Comparison of ENCODE assay signal across 14 cellular contexts in the genomic region with DNA sequence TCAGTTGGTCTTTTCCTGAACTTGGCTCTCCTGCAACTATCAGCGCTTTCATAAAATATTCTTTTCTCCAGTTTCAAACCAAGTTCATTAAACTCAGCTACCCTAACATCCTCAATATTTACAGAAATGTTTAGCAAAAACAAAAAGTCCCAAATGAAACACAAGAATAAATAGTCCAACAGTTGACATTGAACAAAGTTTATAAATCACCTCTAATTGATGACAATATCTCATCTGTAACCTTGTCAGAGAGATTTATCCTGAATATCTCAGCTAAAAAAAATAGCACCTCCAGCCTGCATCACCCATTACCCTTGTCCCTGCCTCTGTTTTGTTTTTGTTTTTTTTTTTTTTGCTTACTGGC.
"Had no signal": no experiment of that assay in that cellular context is flagged by ENCODE, and none has a peak within 500 bp of the region (broad histone marks: within the 10 kb centered on the region; RNA-seq: fewer than 3 reads in every experiment).

No MANE protein-coding gene starts in this region.

- H3K4me1 ChIP-seq: esophagus muscularis mucosa, vagina had no signal

- ATAC-seq: stimulated activated effector memory CD8-positive, alpha-beta T cell treated with anti-CD3 and anti-CD28 coated beads, Interleukin-12 subunit alpha, Interleukin-12 subunit beta, amount 100 ng/mL, for 72 hours; T-cell had no signal

- DNase-seq: activated CD4-positive, alpha-beta memory T cell treated with anti-CD3 and anti-CD28 coated beads, Interleukin-2, amount 10 ng/mL, durations not matched to agents 7 days and 5 days; activated CD4-positive, alpha-beta T cell treated with anti-CD3 and anti-CD28 coated beads for 1 hour; activated naive CD4-positive, alpha-beta T cell treated with anti-CD3 and anti-CD28 coated beads, Interleukin-2, amount 50 U/mL, for 16 hours; amygdala; kidney; left ventricle myocardium superior; posterior cingulate gyrus; small intestine; T-cell; T1000; tibial artery had no signal

- H3K36me3 ChIP-seq: esophagus muscularis mucosa, tibial artery, vagina had no signal

- H3K4me3 ChIP-seq: esophagus muscularis mucosa, tibial artery, vagina had no signal

- H3K27me3 ChIP-seq: esophagus muscularis mucosa, tibial artery, vagina had no signal

- H3K27ac ChIP-seq: esophagus muscularis mucosa, tibial artery, vagina had no signal

- H3K9me3 ChIP-seq: esophagus muscularis mucosa, tibial artery, vagina had no signal
